ENCODE assay signal across 1 cellular context in the genomic region with DNA sequence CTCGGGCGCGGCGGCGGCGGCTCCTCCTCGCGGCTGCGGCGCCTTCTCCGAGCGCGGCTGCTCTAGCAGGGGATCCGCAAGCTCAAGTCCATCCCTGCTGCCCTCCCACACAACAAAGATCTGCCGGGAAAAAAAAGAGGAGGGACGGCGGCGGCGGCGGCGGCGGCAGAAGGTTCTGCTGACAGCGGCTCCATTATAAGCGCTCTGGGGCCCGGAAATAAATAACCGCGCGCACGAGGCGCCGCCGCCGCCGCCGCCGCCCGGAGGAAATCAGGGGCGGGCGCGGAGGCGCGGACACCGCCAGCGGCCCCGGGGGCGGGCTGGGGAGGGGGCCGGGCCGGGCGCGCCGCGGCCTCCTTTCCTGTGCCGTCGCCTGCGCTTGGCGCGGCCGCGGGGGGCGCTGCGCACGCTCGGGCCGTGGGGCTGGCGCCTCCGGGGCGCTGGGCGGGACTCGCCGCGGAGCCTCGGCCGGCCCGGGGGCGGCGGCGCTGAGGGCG.
A peak's percentile ranks its signal among the peaks of the same experiment; 100 is the strongest.
TF ChIP-seq lines count a peak whose summit lies in the region.

A gene (minus strand): TSS at position 206 of the 497 bp plus-strand sequence. CDS start 331 bp downstream, outside the sequence.

TF ChIP-seq in K562, 482 proteins besides CTCF, POLR2A, EP300 and RAD21 (continued from another document and continues in another):
- TF ChIP-seq RCOR1 (IDR thresholded peaks at IDR 0.05; ENCODE audit: borderline replicate concordance in 1 of 2, low read depth in 2 of 2, low read length in 2 of 2) (0 out of 4 replicates have a peak, but pooled peaks of 1 of the 2 experiments have one; percentile 7), POLR2G (IDR thresholded peaks at IDR 0.05; ENCODE audit: low read depth, low read length) (peak; percentile 73), ADNP (tag; IDR thresholded peaks at IDR 0.05) (no peak), EWSR1 (IDR thresholded peaks at IDR 0.05; ENCODE audit: borderline replicate concordance, low read depth, partially characterized antibody) (no peak), POLR2AphosphoS5 (IDR thresholded peaks at IDR 0.05; ENCODE audit: control insufficient read depth, insufficient read depth, low read depth, low read length) (no peak), ZNF551 (CRISPR knock-in tag; IDR thresholded peaks at IDR 0.05) (no peak), TCF7L2 (IDR thresholded peaks at IDR 0.05; ENCODE audit: low read depth, low read length) (no peak), ZBTB8A (IDR thresholded peaks at IDR 0.05; ENCODE audit: partially characterized antibody) (no peak), SUPT5H (IDR thresholded peaks at IDR 0.05) (no peak), ZNF589 (CRISPR knock-in tag; IDR thresholded peaks at IDR 0.05; ENCODE audit: low read depth) (no peak), ZNF217 (CRISPR knock-in tag; IDR thresholded peaks at IDR 0.05) (no peak), L3MBTL2 (IDR thresholded peaks at IDR 0.05) (no peak), SETDB1 (IDR thresholded peaks at IDR 0.05; ENCODE audit: low read length) (no peak), TRIM24 (IDR thresholded peaks at IDR 0.05) (no peak), SRSF9 (IDR thresholded peaks at IDR 0.05; ENCODE audit: borderline replicate concordance, low read depth, low read length) (no peak), CREM (IDR thresholded peaks at IDR 0.05; ENCODE audit: low read depth) (peak; percentile 27; the same call in 1 of the 2 replicates), BCOR (IDR thresholded peaks at IDR 0.05) (no peak), RB1 (IDR thresholded peaks at IDR 0.05; ENCODE audit: low read depth) (peak; percentile 84), MCM3 (IDR thresholded peaks at IDR 0.05) (no peak), SIRT6 (IDR thresholded peaks at IDR 0.05; ENCODE audit: low read depth, low read length) (no peak), ZNF174 (CRISPR knock-in tag; IDR thresholded peaks at IDR 0.05) (no peak), ZBTB7A (IDR thresholded peaks at IDR 0.05; ENCODE audit: borderline replicate concordance, control insufficient read depth, low read depth, low read length) (peak; percentile 83; the same call in 1 of the 2 replicates), E2F3 (CRISPR knock-in tag; IDR thresholded peaks at IDR 0.05) (no peak), SLC30A9 (CRISPR knock-in tag; IDR thresholded peaks at IDR 0.05) (no peak), LARP7 (IDR thresholded peaks at IDR 0.05) (no peak), FOSL1 (tag; conservative IDR thresholded peaks at IDR 0.05) (no peak), SMC3 (conservative IDR thresholded peaks at IDR 0.05; ENCODE audit: insufficient read depth, low read depth, low read length) (no peak), YY1 (IDR thresholded peaks at IDR 0.05; ENCODE audit: borderline replicate concordance in 1 of 3, control insufficient read depth in 1 of 3, extremely low read depth in 1 of 3, insufficient read depth in 3 of 3, insufficient read length in 1 of 3, insufficient replicate concordance in 2 of 3, low read depth in 1 of 3, low read length in 2 of 3) (peak in 1 of 3 experiments; percentile 37), GABPA (tag; conservative IDR thresholded peaks at IDR 0.05; ENCODE audit: low read depth) (peak; percentile 52; the same call in 1 of the 2 replicates), ETV5 (CRISPR knock-in tag; IDR thresholded peaks at IDR 0.05; ENCODE audit: low read depth) (no peak), ZNF212 (CRISPR knock-in tag; IDR thresholded peaks at IDR 0.05) (no peak), ZNF175 (CRISPR knock-in tag; IDR thresholded peaks at IDR 0.05; ENCODE audit: low read depth) (no peak)
- TF ChIP-seq, protein P1, sequence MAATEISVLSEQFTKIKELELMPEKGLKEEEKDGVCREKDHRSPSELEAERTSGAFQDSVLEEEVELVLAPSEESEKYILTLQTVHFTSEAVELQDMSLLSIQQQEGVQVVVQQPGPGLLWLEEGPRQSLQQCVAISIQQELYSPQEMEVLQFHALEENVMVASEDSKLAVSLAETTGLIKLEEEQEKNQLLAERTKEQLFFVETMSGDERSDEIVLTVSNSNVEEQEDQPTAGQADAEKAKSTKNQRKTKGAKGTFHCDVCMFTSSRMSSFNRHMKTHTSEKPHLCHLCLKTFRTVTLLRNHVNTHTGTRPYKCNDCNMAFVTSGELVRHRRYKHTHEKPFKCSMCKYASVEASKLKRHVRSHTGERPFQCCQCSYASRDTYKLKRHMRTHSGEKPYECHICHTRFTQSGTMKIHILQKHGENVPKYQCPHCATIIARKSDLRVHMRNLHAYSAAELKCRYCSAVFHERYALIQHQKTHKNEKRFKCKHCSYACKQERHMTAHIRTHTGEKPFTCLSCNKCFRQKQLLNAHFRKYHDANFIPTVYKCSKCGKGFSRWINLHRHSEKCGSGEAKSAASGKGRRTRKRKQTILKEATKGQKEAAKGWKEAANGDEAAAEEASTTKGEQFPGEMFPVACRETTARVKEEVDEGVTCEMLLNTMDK (IDR thresholded peaks at IDR 0.05; ENCODE audit: borderline replicate concordance, insufficient read depth, low read depth, low read length, poor library complexity, severe bottlenecking), result peak; percentile 94
- TF ChIP-seq, protein P2, sequence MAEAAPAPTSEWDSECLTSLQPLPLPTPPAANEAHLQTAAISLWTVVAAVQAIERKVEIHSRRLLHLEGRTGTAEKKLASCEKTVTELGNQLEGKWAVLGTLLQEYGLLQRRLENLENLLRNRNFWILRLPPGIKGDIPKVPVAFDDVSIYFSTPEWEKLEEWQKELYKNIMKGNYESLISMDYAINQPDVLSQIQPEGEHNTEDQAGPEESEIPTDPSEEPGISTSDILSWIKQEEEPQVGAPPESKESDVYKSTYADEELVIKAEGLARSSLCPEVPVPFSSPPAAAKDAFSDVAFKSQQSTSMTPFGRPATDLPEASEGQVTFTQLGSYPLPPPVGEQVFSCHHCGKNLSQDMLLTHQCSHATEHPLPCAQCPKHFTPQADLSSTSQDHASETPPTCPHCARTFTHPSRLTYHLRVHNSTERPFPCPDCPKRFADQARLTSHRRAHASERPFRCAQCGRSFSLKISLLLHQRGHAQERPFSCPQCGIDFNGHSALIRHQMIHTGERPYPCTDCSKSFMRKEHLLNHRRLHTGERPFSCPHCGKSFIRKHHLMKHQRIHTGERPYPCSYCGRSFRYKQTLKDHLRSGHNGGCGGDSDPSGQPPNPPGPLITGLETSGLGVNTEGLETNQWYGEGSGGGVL (CRISPR knock-in tag; IDR thresholded peaks at IDR 0.05), result no peak
- TF ChIP-seq, protein P3, sequence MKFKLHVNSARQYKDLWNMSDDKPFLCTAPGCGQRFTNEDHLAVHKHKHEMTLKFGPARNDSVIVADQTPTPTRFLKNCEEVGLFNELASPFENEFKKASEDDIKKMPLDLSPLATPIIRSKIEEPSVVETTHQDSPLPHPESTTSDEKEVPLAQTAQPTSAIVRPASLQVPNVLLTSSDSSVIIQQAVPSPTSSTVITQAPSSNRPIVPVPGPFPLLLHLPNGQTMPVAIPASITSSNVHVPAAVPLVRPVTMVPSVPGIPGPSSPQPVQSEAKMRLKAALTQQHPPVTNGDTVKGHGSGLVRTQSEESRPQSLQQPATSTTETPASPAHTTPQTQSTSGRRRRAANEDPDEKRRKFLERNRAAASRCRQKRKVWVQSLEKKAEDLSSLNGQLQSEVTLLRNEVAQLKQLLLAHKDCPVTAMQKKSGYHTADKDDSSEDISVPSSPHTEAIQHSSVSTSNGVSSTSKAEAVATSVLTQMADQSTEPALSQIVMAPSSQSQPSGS (CRISPR knock-in tag; IDR thresholded peaks at IDR 0.05), result no peak
- TF ChIP-seq, protein P4, sequence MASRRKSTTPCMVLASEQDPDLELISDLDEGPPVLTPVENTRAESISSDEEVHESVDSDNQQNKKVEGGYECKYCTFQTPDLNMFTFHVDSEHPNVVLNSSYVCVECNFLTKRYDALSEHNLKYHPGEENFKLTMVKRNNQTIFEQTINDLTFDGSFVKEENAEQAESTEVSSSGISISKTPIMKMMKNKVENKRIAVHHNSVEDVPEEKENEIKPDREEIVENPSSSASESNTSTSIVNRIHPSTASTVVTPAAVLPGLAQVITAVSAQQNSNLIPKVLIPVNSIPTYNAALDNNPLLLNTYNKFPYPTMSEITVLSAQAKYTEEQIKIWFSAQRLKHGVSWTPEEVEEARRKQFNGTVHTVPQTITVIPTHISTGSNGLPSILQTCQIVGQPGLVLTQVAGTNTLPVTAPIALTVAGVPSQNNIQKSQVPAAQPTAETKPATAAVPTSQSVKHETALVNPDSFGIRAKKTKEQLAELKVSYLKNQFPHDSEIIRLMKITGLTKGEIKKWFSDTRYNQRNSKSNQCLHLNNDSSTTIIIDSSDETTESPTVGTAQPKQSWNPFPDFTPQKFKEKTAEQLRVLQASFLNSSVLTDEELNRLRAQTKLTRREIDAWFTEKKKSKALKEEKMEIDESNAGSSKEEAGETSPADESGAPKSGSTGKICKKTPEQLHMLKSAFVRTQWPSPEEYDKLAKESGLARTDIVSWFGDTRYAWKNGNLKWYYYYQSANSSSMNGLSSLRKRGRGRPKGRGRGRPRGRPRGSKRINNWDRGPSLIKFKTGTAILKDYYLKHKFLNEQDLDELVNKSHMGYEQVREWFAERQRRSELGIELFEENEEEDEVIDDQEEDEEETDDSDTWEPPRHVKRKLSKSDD (conservative IDR thresholded peaks at IDR 0.05; ENCODE audit: low read length), result no peak
- TF ChIP-seq, protein P5, sequence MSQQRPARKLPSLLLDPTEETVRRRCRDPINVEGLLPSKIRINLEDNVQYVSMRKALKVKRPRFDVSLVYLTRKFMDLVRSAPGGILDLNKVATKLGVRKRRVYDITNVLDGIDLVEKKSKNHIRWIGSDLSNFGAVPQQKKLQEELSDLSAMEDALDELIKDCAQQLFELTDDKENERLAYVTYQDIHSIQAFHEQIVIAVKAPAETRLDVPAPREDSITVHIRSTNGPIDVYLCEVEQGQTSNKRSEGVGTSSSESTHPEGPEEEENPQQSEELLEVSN (IDR thresholded peaks at IDR 0.05; ENCODE audit: borderline replicate concordance in 1 of 2, extremely low read depth in 1 of 2, insufficient read depth in 1 of 2, insufficient read length in 1 of 2, low read depth in 1 of 2, low read length in 1 of 2, poor library complexity in 1 of 2, severe bottlenecking in 1 of 2), result peak in 1 of 2 experiments; percentile 84
- TF ChIP-seq, protein P6, sequence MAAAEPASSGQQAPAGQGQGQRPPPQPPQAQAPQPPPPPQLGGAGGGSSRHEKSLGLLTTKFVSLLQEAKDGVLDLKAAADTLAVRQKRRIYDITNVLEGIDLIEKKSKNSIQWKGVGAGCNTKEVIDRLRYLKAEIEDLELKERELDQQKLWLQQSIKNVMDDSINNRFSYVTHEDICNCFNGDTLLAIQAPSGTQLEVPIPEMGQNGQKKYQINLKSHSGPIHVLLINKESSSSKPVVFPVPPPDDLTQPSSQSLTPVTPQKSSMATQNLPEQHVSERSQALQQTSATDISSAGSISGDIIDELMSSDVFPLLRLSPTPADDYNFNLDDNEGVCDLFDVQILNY (CRISPR knock-in tag; IDR thresholded peaks at IDR 0.05), result no peak
- TF ChIP-seq, protein P7, sequence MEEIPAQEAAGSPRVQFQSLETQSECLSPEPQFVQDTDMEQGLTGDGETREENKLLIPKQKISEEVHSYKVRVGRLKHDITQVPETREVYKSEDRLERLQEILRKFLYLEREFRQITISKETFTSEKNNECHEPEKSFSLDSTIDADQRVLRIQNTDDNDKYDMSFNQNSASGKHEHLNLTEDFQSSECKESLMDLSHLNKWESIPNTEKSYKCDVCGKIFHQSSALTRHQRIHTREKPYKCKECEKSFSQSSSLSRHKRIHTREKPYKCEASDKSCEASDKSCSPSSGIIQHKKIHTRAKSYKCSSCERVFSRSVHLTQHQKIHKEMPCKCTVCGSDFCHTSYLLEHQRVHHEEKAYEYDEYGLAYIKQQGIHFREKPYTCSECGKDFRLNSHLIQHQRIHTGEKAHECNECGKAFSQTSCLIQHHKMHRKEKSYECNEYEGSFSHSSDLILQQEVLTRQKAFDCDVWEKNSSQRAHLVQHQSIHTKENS (CRISPR knock-in tag; IDR thresholded peaks at IDR 0.05), result no peak
- TF ChIP-seq, protein P8, sequence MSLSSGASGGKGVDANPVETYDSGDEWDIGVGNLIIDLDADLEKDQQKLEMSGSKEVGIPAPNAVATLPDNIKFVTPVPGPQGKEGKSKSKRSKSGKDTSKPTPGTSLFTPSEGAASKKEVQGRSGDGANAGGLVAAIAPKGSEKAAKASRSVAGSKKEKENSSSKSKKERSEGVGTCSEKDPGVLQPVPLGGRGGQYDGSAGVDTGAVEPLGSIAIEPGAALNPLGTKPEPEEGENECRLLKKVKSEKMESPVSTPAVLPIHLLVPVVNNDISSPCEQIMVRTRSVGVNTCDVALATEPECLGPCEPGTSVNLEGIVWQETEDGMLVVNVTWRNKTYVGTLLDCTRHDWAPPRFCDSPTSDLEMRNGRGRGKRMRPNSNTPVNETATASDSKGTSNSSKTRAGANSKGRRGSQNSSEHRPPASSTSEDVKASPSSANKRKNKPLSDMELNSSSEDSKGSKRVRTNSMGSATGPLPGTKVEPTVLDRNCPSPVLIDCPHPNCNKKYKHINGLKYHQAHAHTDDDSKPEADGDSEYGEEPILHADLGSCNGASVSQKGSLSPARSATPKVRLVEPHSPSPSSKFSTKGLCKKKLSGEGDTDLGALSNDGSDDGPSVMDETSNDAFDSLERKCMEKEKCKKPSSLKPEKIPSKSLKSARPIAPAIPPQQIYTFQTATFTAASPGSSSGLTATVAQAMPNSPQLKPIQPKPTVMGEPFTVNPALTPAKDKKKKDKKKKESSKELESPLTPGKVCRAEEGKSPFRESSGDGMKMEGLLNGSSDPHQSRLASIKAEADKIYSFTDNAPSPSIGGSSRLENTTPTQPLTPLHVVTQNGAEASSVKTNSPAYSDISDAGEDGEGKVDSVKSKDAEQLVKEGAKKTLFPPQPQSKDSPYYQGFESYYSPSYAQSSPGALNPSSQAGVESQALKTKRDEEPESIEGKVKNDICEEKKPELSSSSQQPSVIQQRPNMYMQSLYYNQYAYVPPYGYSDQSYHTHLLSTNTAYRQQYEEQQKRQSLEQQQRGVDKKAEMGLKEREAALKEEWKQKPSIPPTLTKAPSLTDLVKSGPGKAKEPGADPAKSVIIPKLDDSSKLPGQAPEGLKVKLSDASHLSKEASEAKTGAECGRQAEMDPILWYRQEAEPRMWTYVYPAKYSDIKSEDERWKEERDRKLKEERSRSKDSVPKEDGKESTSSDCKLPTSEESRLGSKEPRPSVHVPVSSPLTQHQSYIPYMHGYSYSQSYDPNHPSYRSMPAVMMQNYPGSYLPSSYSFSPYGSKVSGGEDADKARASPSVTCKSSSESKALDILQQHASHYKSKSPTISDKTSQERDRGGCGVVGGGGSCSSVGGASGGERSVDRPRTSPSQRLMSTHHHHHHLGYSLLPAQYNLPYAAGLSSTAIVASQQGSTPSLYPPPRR (CRISPR knock-in tag; IDR thresholded peaks at IDR 0.05; ENCODE audit: borderline replicate concordance), result no peak
- TF ChIP-seq, protein P9, sequence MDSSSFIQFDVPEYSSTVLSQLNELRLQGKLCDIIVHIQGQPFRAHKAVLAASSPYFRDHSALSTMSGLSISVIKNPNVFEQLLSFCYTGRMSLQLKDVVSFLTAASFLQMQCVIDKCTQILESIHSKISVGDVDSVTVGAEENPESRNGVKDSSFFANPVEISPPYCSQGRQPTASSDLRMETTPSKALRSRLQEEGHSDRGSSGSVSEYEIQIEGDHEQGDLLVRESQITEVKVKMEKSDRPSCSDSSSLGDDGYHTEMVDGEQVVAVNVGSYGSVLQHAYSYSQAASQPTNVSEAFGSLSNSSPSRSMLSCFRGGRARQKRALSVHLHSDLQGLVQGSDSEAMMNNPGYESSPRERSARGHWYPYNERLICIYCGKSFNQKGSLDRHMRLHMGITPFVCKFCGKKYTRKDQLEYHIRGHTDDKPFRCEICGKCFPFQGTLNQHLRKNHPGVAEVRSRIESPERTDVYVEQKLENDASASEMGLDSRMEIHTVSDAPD (CRISPR knock-in tag; IDR thresholded peaks at IDR 0.05), result no peak
